21 cellular contexts compared by ENCODE assay signal in genomic region chr1:185808675-185809074, GRCh38.
DNase-seq lines count a peak whose midpoint lies in the region; ATAC-seq, FAIRE-seq and TF ChIP-seq lines count a peak whose summit lies in the region.
"Had no signal": no experiment of that assay in that cellular context is flagged by ENCODE, and none has a peak within 500 bp of the region (broad histone marks: within the 10 kb centered on the region; RNA-seq: fewer than 3 reads in every experiment).

No MANE protein-coding gene starts in this region.

- no peaks in the 10 kb centered on the region for H3K9me3 ChIP-seq in endothelial cell of umbilical vein (replicated peaks; ENCODE audit: control insufficient read depth, insufficient read depth, low read length)
- H3K9me3 ChIP-seq in H9 (ENCODE audit: control insufficient read depth, low read depth, low read length) = no peaks in the 10 kb centered on the region
- no peaks in the 10 kb centered on the region for H3K9me3 ChIP-seq in ovary
- H3K9me3 ChIP-seq: HAP-1 had no signal

- dilution Hi-C loops in endothelial cell of umbilical vein (cut with MboI; ENCODE audit: extremely low pct_ligation_motif_present, low sequenced_read_pairs) = no loop called here

- H4K8ac ChIP-seq in H9 (replicated peaks; ENCODE audit: insufficient read length, low read depth, low read length) = no peak overlapping the region

- no peak overlapping the region for H3K18ac ChIP-seq in H9 (ENCODE audit: insufficient read length, low read depth, low read length)

- no peak overlapping the region for H3K56ac ChIP-seq in H9 (ENCODE audit: insufficient read length, low read depth, low read length)

- H3K14ac ChIP-seq in H9 (ENCODE audit: insufficient read depth, low read length) = no peak overlapping the region

- TF ChIP-seq POLR2A in endothelial cell of umbilical vein (IDR thresholded peaks at IDR 0.05; ENCODE audit: low read depth, low read length) (no peak), ovary (IDR thresholded peaks at IDR 0.05) (no peak)

- H2BK15ac ChIP-seq in H9 (ENCODE audit: low read depth, low read length) = no peak overlapping the region

- no peaks in the 10 kb centered on the region for H3K9me1 ChIP-seq in endothelial cell of umbilical vein (replicated peaks; ENCODE audit: control insufficient read depth, extremely low read depth, insufficient read depth, low read length)

- CTCF ChIA-PET in endothelial cell of umbilical vein (lab: Charles Lee) = no interaction called here

- no peak overlapping the region for H3T11ph ChIP-seq in H9 (ENCODE audit: low read length)

- no peak overlapping the region for H2BK5ac ChIP-seq in H9 (ENCODE audit: insufficient read length, low read length)

- DNase-seq in EL = peak; percentile 14
- DNase-seq in endothelial cell of umbilical vein (ENCODE audit: low read depth, low spot score) = peak; percentile 54
- DNase-seq in H9 = no peak
- no peak for DNase-seq in ovary
- no peak for DNase-seq in DMS79 treated with DMSO at 0.1 percent for 48 hours (lab: John Stamatoyannopoulos, UW)
- DNase-seq: CD8-positive, alpha-beta T cell; COR-L47; DMS153; DND-41; HFFc6 had no signal

- POLR2A ChIA-PET in endothelial cell of umbilical vein (lab: Charles Lee) = no interaction called here

- no TSS peak for BruUV-seq in endothelial cell of umbilical vein (replicated peaks; lab: Mats Ljungman, UMichigan)

- no peak for FAIRE-seq in endothelial cell of umbilical vein (lab: Jason Lieb, UNC)
- FAIRE-seq: A204.1, D721Med, GM12878, GM18507, HepG2, HTR-8/SVneo had no signal

- H3K4me1 Mint-ChIP-seq in H9 = peaks cover 14% of the 10 kb centered on the region in 2 experiments
- H3K4me1 Mint-ChIP-seq: CD14-positive monocyte had no signal

- no peak overlapping the region for H3K9ac ChIP-seq in endothelial cell of umbilical vein (replicated peaks; ENCODE audit: extremely low read depth, insufficient read depth, low read length)
- no peak overlapping the region for H3K9ac ChIP-seq in H9 (ENCODE audit: extremely low read depth, insufficient read length, low read length)

- no peak for TF ChIP-seq EP300 in ovary (IDR thresholded peaks at IDR 0.05)

- H3K79me1 ChIP-seq in H9 (ENCODE audit: insufficient read depth, low read depth, low read length, poor library complexity, severe bottlenecking) = no peaks in the 10 kb centered on the region

- H3K9me3 Mint-ChIP-seq in H9 = no peaks in the 10 kb centered on the region
- H3K9me3 Mint-ChIP-seq: CD14-positive monocyte; CD8-positive, alpha-beta T cell; GM23338; HFFc6 had no signal

- H3K4me3 ChIP-seq in endothelial cell of umbilical vein (replicated peaks in 1 of 3; ENCODE audit: insufficient read depth in 1 of 3, low read depth in 1 of 3, low read length in 3 of 3) (no peak overlapping the region), ovary (no peak overlapping the region)
- H3K4me3 ChIP-seq: GM12878, GM23338, HAP-1 had no signal

- H3K27ac ChIP-seq in endothelial cell of umbilical vein (ENCODE audit: insufficient read depth, low read depth, low read length) (no peak overlapping the region), H9 (ENCODE audit: insufficient read length, low read depth, low read length) (no peak overlapping the region), ovary (no peak overlapping the region)

- no peaks in the 10 kb centered on the region for H3K36me3 Mint-ChIP-seq in H9 (ENCODE audit: insufficient read depth in 1 of 3, low read depth in 3 of 3)
- H3K36me3 Mint-ChIP-seq: CD14-positive monocyte; CD8-positive, alpha-beta T cell had no signal

- H3K23ac ChIP-seq in H9 (ENCODE audit: insufficient read length, low read depth, low read length) = no peak overlapping the region

- no peak overlapping the region for H3K27ac Mint-ChIP-seq in H9
- H3K27ac Mint-ChIP-seq: CD14-positive monocyte; CD8-positive, alpha-beta T cell; GM23338; HFFc6 had no signal

- no peak overlapping the region for H2BK20ac ChIP-seq in H9 (ENCODE audit: low read depth, low read length, poor library complexity, severe bottlenecking)

- H2AFZ ChIP-seq in endothelial cell of umbilical vein (ENCODE audit: low read depth, low read length) = no peak overlapping the region
- no peak overlapping the region for H2AFZ ChIP-seq in H9 (ENCODE audit: low read length)
- H2AFZ ChIP-seq: GM23338 had no signal

- no peaks in the 10 kb centered on the region for H3K27me3 ChIP-seq in endothelial cell of umbilical vein (ENCODE audit: control insufficient read depth in 2 of 2, insufficient read depth in 2 of 2, low read length in 2 of 2)
- H3K27me3 ChIP-seq in H9 (ENCODE audit: insufficient read depth, low read length) = no peaks in the 10 kb centered on the region
- no peaks in the 10 kb centered on the region for H3K27me3 ChIP-seq in ovary

- H3K36me3 ChIP-seq in endothelial cell of umbilical vein (ENCODE audit: control insufficient read depth in 2 of 2, extremely low read depth in 1 of 2, insufficient read depth in 2 of 2, low read length in 2 of 2) = no peaks in the 10 kb centered on the region
- H3K36me3 ChIP-seq in ovary = no peaks in the 10 kb centered on the region
- H3K36me3 ChIP-seq: HAP-1 had no signal

- H4K5ac ChIP-seq in H9 (ENCODE audit: insufficient read length, low read depth, low read length) = no peak overlapping the region

- H3K4ac ChIP-seq in H9 (ENCODE audit: low read depth, low read length) = no peak overlapping the region

- no peak overlapping the region for H2BK12ac ChIP-seq in H9 (ENCODE audit: insufficient read length, low read depth, low read length)

- H2AK5ac ChIP-seq in H9 (ENCODE audit: insufficient read length, low read length) = no peak overlapping the region

- H3K4me1 ChIP-seq in endothelial cell of umbilical vein (ENCODE audit: control insufficient read depth, extremely low read depth, insufficient read depth, low read length) = no peaks in the 10 kb centered on the region
- no peaks in the 10 kb centered on the region; the same call in 1 of the 2 replicates for H3K4me1 ChIP-seq in H9 (ENCODE audit: insufficient read depth, low read length)
- H3K4me1 ChIP-seq in ovary (ENCODE audit: insufficient read depth) = no peaks in the 10 kb centered on the region
- H3K4me1 ChIP-seq: HAP-1 had no signal

- H4K20me1 ChIP-seq in endothelial cell of umbilical vein (replicated peaks; ENCODE audit: control insufficient read depth, extremely low read depth, insufficient read depth, low read length) = no peaks in the 10 kb centered on the region
- H4K20me1 ChIP-seq in H9 (ENCODE audit: control insufficient read depth, insufficient read depth, insufficient read length) = no peaks in the 10 kb centered on the region

- no peak overlapping the region for H4K91ac ChIP-seq in H9 (ENCODE audit: insufficient read length, low read depth, low read length)

- H3K4me2 ChIP-seq in endothelial cell of umbilical vein (ENCODE audit: insufficient read depth, low read length) (no peak overlapping the region), H9 (ENCODE audit: insufficient read depth, insufficient read length, low read length) (no peak overlapping the region)
- H3K4me2 ChIP-seq: GM23338 had no signal

- ATAC-seq in SK-N-SH treated with all-trans-retinoic acid at 6 μM for 48 hours (peak; percentile 68), GM21723 (IDR thresholded peaks at IDR 0.05; ENCODE audit: unreplicated experiment) (no peak)
- ATAC-seq: CD8-positive, alpha-beta T cell; GM12878; GM23338; HepG2 had no signal

- intact Hi-C loops in endothelial cell of umbilical vein (cut with micrococcal nuclease) = no loop called here
- intact Hi-C loops in ovary (cut with DNase I) = no loop called here

- H3K4me3 Mint-ChIP-seq in H9 = no peak overlapping the region
- H3K4me3 Mint-ChIP-seq: CD14-positive monocyte; CD8-positive, alpha-beta T cell; GM23338; HFFc6 had no signal

- H3K79me2 ChIP-seq in endothelial cell of umbilical vein (ENCODE audit: control insufficient read depth, insufficient read depth, low read length) = no peaks in the 10 kb centered on the region
- no peaks in the 10 kb centered on the region for H3K79me2 ChIP-seq in H9 (ENCODE audit: insufficient read depth, low read length)

- WGBS in H9 (ENCODE audit: extremely low coverage, insufficient read length, low lambda C conversion rate) = no CpG with 5 or more reads among the region's 3 CpGs
- 77 to 79% (median 78%) methylated on average over 3 of the region's 3 CpGs for WGBS in ovary, 3 donors

- H3K27me3 Mint-ChIP-seq in H9 (ENCODE audit: low read depth) = no peaks in the 10 kb centered on the region

- no peaks in the 10 kb centered on the region for H3K23me2 ChIP-seq in H9 (ENCODE audit: insufficient read length, low read depth, low read length, poor library complexity, severe bottlenecking)

- no peak overlapping the region for H2BK120ac ChIP-seq in H9 (ENCODE audit: low read depth, low read length, poor library complexity, severe bottlenecking)

- TF ChIP-seq CTCF in endothelial cell of umbilical vein (IDR thresholded peaks at IDR 0.05; ENCODE audit: extremely low read depth in 1 of 2, insufficient read depth in 1 of 2, low read depth in 1 of 2, low read length in 2 of 2) = no peak
- TF ChIP-seq CTCF in H9 (conservative IDR thresholded peaks at IDR 0.05) = no peak
- TF ChIP-seq CTCF in ovary (IDR thresholded peaks at IDR 0.05) = no peak

TF ChIP-seq in SK-N-SH treated with all-trans-retinoic acid at 6 μM for 48 hours, 23 proteins besides CTCF, POLR2A, EP300 and RAD21:
- TF ChIP-seq TOX (CRISPR knock-in tag; IDR thresholded peaks at IDR 0.05; ENCODE audit: borderline replicate concordance) (peak; percentile 77), TCF4 (CRISPR knock-in tag; IDR thresholded peaks at IDR 0.05; ENCODE audit: borderline replicate concordance) (no peak), CSDC2 (CRISPR knock-in tag; IDR thresholded peaks at IDR 0.05) (no peak), ZNF565 (CRISPR knock-in tag; conservative IDR thresholded peaks at IDR 0.05; ENCODE audit: low read depth) (no peak), BACH2 (CRISPR knock-in tag; IDR thresholded peaks at IDR 0.05; ENCODE audit: borderline replicate concordance) (no peak), GLIS3 (CRISPR knock-in tag; IDR thresholded peaks at IDR 0.05) (no peak)

TF ChIP-seq in endothelial cell of umbilical vein, 7 proteins besides CTCF, POLR2A, EP300 and RAD21:
- TF ChIP-seq JUN (IDR thresholded peaks at IDR 0.05; ENCODE audit: borderline replicate concordance, insufficient read depth, insufficient read length, low read depth) (peak; percentile 36), POLR2AphosphoS5 (IDR thresholded peaks at IDR 0.05; ENCODE audit: insufficient read depth, low read depth, low read length) (no peak)

Comparison
In these comparisons a context has a peak if more than half of its experiments do, and no peak if none do; other contexts are left out.
1. DNase-seq: peak in EL (single experiment) and endothelial cell of umbilical vein (single experiment); none in H9 (single experiment), ovary (0 of 5) and DMS79 treated with DMSO at 0.1 percent for 48 hours (single experiment).